In genomic region chr17:57946798-57947358, GRCh38 we compare ENCODE assay signal across 8 cellular contexts. TPM values are rescaled to one million over a fixed set of nuclear protein-coding genes. Genes with fewer than 3 reads are reported as not detected.
DNase-seq lines count a peak whose midpoint lies in the region; ATAC-seq and TF ChIP-seq lines count a peak whose summit lies in the region.

No MANE protein-coding gene starts in this region.

- intact Hi-C loops in right lobe of liver (cut with DNase I), result no loop called here

- TF ChIP-seq POLR2A in right lobe of liver (IDR thresholded peaks at IDR 0.05), result no peak

- H3K4me3 ChIP-seq in SJCRH30 (peak overlapping the region; percentile 13; the same call in 1 of the 2 replicates), right lobe of liver (peak overlapping the region; percentile 21 to 53 (median 40))

- no peaks in the 10 kb centered on the region for H3K27me3 Mint-ChIP-seq in central memory CD8-positive, alpha-beta T cell

- H3K27me3 ChIP-seq in SJCRH30, result no peaks in the 10 kb centered on the region
- H3K27me3 ChIP-seq in right lobe of liver, result no peaks in the 10 kb centered on the region

- ATAC-seq in GM21526 (IDR thresholded peaks at IDR 0.05; ENCODE audit: low FRiP score, unreplicated experiment), result peak; percentile 74
- ATAC-seq in central memory CD8-positive, alpha-beta T cell (replicated peaks; ENCODE audit: extremely low read depth, poor library complexity, severe bottlenecking), result peak; percentile 81
- ATAC-seq in right lobe of liver, result peak; percentile 87 to 95 (median 92)

- peak overlapping the region; percentile 61 for H3K27ac Mint-ChIP-seq in central memory CD8-positive, alpha-beta T cell (ENCODE audit: low read depth)

- peak overlapping the region; percentile 83 for H3K4me3 Mint-ChIP-seq in central memory CD8-positive, alpha-beta T cell

- no peaks in the 10 kb centered on the region for H3K36me3 ChIP-seq in SJCRH30
- no peaks in the 10 kb centered on the region for H3K36me3 ChIP-seq in right lobe of liver

- peaks cover 68% of the 10 kb centered on the region for H3K4me1 ChIP-seq in SJCRH30
- peaks cover 0 to 23% (median 5%) of the 10 kb centered on the region in 4 donors for H3K4me1 ChIP-seq in right lobe of liver

- H3K9me3 Mint-ChIP-seq in central memory CD8-positive, alpha-beta T cell, result no peaks in the 10 kb centered on the region

- peaks cover 30% of the 10 kb centered on the region for H3K4me1 Mint-ChIP-seq in central memory CD8-positive, alpha-beta T cell

- H3K27ac ChIP-seq in SJCRH30, result peak overlapping the region; percentile 86
- peak overlapping the region; percentile 64 to 70 (median 66) for H3K27ac ChIP-seq in right lobe of liver
- H3K27ac ChIP-seq in temporal lobe (ENCODE audit: low read depth, low read length), result peak overlapping the region; percentile 97

- TF ChIP-seq CTCF in right lobe of liver (IDR thresholded peaks at IDR 0.05), result no peak

- H3K9me3 ChIP-seq in SJCRH30 (replicated peaks) (no peaks in the 10 kb centered on the region), right lobe of liver (no peaks in the 10 kb centered on the region)

- 9% methylated on average over 8 of the region's 10 CpGs for WGBS in right lobe of liver (ENCODE audit: insufficient coverage, low coverage, low lambda C conversion rate, missing lambda C conversion rate)

- no peaks in the 10 kb centered on the region for H3K36me3 Mint-ChIP-seq in central memory CD8-positive, alpha-beta T cell (ENCODE audit: insufficient read depth)

- DNase-seq in GF-D8 (lab: John Stamatoyannopoulos, UW) (peak; percentile 12), HT-29 (ENCODE audit: low spot score) (peak; percentile 83), SJCRH30 (peak; percentile 84 to 93), right lobe of liver (peak; percentile 60 to 64 (median 63)), NCI-H2081 treated with DMSO at 0.1 percent for 48 hours (lab: John Stamatoyannopoulos, UW) (no peak)
- DNase-seq in central memory CD8-positive, alpha-beta T cell (ENCODE audit: low spot score in 2 of 2), result no peak

RNA-seq across cellular contexts. Expression of gene CUEDC1, which starts 8.3 kb away (rescaled TPM):
- 37.6 and 45.5 TPM in 2 replicates for total RNA-seq in HT-29 (2014; rRNA removed; shearing (Covaris generic))
- 11.6 and 14.4 TPM in 2 replicates for total RNA-seq in SJCRH30 (2014; rRNA removed; shearing (Covaris generic))
- 1 to 10 TPM; 4.0 to 8.5 (median 5.5) TPM for total RNA-seq in right lobe of liver
- total RNA-seq in temporal lobe, result 9.1 TPM

RNA-seq across cellular contexts. Expression of gene VEZF1, which starts 41.2 kb away (rescaled TPM):
- 39.5 and 47.5 TPM in 2 replicates for total RNA-seq in HT-29 (2014; rRNA removed; shearing (Covaris generic))
- 74.9 and 78.9 TPM in 2 replicates for total RNA-seq in SJCRH30 (2014; rRNA removed; shearing (Covaris generic))
- 10 to 100 TPM; 13.0 to 19.3 (median 14.6) TPM for total RNA-seq in right lobe of liver
- total RNA-seq in temporal lobe, result 55.6 TPM

Comparison
In these comparisons a context has a peak if more than half of its experiments do, and no peak if none do; other contexts are left out.
1. DNase-seq: peak in GF-D8 (single experiment), HT-29 (single experiment), SJCRH30 (2 of 2) and right lobe of liver (3 of 3); none in central memory CD8-positive, alpha-beta T cell (0 of 2) and NCI-H2081 treated with DMSO at 0.1 percent for 48 hours (single experiment).
2. Peak in every context shown above with its lines, with median percentiles within 50 percentile points of each other: ATAC-seq and H3K27ac ChIP-seq.